20 cellular contexts compared by ENCODE assay signal in genomic region chr3:33581666-33582065, GRCh38.
"Had no signal": no experiment of that assay in that cellular context is flagged by ENCODE, and none has a peak within 500 bp of the region (broad histone marks: within the 10 kb centered on the region; RNA-seq: fewer than 3 reads in every experiment).

No MANE protein-coding gene starts in this region.

- H3K9me3 ChIP-seq: esophagus muscularis mucosa, heart left ventricle, left ventricle myocardium inferior, spleen, testis, transverse colon had no signal

- DNase-seq: activated CD4-positive, alpha-beta T cell treated with anti-CD3 and anti-CD28 coated beads for 4 hours; activated CD4-positive, alpha-beta T cell treated with anti-CD3 and anti-CD28 coated beads, Interleukin-2, amount 50 U/mL, for 4 hours; activated CD8-positive, alpha-beta memory T cell treated with anti-CD3 and anti-CD28 coated beads for 24 hours; activated gamma-delta T cell; activated naive CD4-positive, alpha-beta T cell treated with anti-CD3 and anti-CD28 coated beads, Interleukin-2, amount 10 ng/mL, durations not matched to agents 7 days and 5 days; amygdala; heart left ventricle; left ventricle myocardium inferior; naive thymus-derived CD4-positive, alpha-beta T cell; right cardiac atrium; spleen; stimulated activated naive CD8-positive, alpha-beta T cell treated with anti-CD3 and anti-CD28 coated beads, Interleukin-15, Interleukin-2, amounts not matched to agents 100 U/mL and 50 U/mL, for 24 hours; testis; transverse colon had no signal

- H3K27ac Mint-ChIP-seq: activated naive CD4-positive, alpha-beta T cell treated with anti-CD3 and anti-CD28 coated beads, Interleukin-2, amount 10 ng/mL, durations not matched to agents 7 days and 5 days; activated T-helper 1 cell treated with anti-CD3 and anti-CD28 coated beads, Interleukin-12 subunit alpha, Interleukin-12 subunit beta, Interleukin-2, Interleukin-4 antibody, amounts not matched to agents 30 ng/mL and 10 ng/mL and 1 ng/mL, durations not matched to agents 14 hours and 24 hours and 36 hours had no signal

- H3K4me3 ChIP-seq: esophagus muscularis mucosa, heart left ventricle, left ventricle myocardium inferior, lung, spleen, testis, transverse colon had no signal

- H3K4me1 ChIP-seq: esophagus muscularis mucosa, heart left ventricle, spleen, testis, transverse colon had no signal

- H3K9me3 Mint-ChIP-seq: activated naive CD4-positive, alpha-beta T cell treated with anti-CD3 and anti-CD28 coated beads, Interleukin-2, amount 10 ng/mL, durations not matched to agents 7 days and 5 days; activated T-helper 1 cell treated with anti-CD3 and anti-CD28 coated beads, Interleukin-12 subunit alpha, Interleukin-12 subunit beta, Interleukin-2, Interleukin-4 antibody, amounts not matched to agents 30 ng/mL and 10 ng/mL and 1 ng/mL, durations not matched to agents 14 hours and 24 hours and 36 hours; central memory CD8-positive, alpha-beta T cell; dendritic cell treated with granulocyte-macrophage colony-stimulating factor and Interleukin-4, amounts not matched to agents 40 ng/mL and 50 ng/mL, for 4 days; naive thymus-derived CD4-positive, alpha-beta T cell had no signal

- H3K27me3 Mint-ChIP-seq: activated naive CD4-positive, alpha-beta T cell treated with anti-CD3 and anti-CD28 coated beads, Interleukin-2, amount 10 ng/mL, durations not matched to agents 7 days and 5 days; central memory CD8-positive, alpha-beta T cell; dendritic cell treated with granulocyte-macrophage colony-stimulating factor and Interleukin-4, amounts not matched to agents 40 ng/mL and 50 ng/mL, for 4 days; naive thymus-derived CD4-positive, alpha-beta T cell had no signal

- ATAC-seq: foreskin keratinocyte; heart left ventricle; naive thymus-derived CD4-positive, alpha-beta T cell; right cardiac atrium; stimulated activated naive CD8-positive, alpha-beta T cell treated with anti-CD3 and anti-CD28 coated beads, Interleukin-15, Interleukin-2, amounts not matched to agents 100 U/mL and 50 U/mL, for 24 hours had no signal

- H3K27ac ChIP-seq: esophagus muscularis mucosa, foreskin keratinocyte, heart left ventricle, left ventricle myocardium inferior, spleen, testis, transverse colon had no signal

- H3K27me3 ChIP-seq: esophagus muscularis mucosa, foreskin keratinocyte, heart left ventricle, spleen, testis, transverse colon had no signal

- H3K4me3 Mint-ChIP-seq: activated naive CD4-positive, alpha-beta T cell treated with anti-CD3 and anti-CD28 coated beads, Interleukin-2, amount 10 ng/mL, durations not matched to agents 7 days and 5 days; activated T-helper 1 cell treated with anti-CD3 and anti-CD28 coated beads, Interleukin-12 subunit alpha, Interleukin-12 subunit beta, Interleukin-2, Interleukin-4 antibody, amounts not matched to agents 30 ng/mL and 10 ng/mL and 1 ng/mL, durations not matched to agents 14 hours and 24 hours and 36 hours; central memory CD8-positive, alpha-beta T cell; dendritic cell treated with granulocyte-macrophage colony-stimulating factor and Interleukin-4, amounts not matched to agents 40 ng/mL and 50 ng/mL, for 4 days; naive thymus-derived CD4-positive, alpha-beta T cell had no signal

- H3K4me1 Mint-ChIP-seq: activated naive CD4-positive, alpha-beta T cell treated with anti-CD3 and anti-CD28 coated beads, Interleukin-2, amount 10 ng/mL, durations not matched to agents 7 days and 5 days; central memory CD8-positive, alpha-beta T cell; naive thymus-derived CD4-positive, alpha-beta T cell had no signal
